Comparison of ENCODE assay signal across 8 cellular contexts in genomic region chr1:165630629-165631402, GRCh38. TPM values are rescaled to one million over a fixed set of nuclear protein-coding genes. Genes with fewer than 3 reads are reported as not detected.
DNase-seq lines count a peak whose midpoint lies in the region; ATAC-seq and TF ChIP-seq lines count a peak whose summit lies in the region.

TSS of gene MGST3 (plus strand) at chr1:165631234. CDS start at chr1:165649848, 18,614 bp downstream.

- intact Hi-C loops in lower lobe of right lung (cut with DNase I), result no loop called here

- no peaks in the 10 kb centered on the region for H3K9me3 ChIP-seq in lower lobe of right lung

- DNase-seq in COLO829 (ENCODE audit: low spot score) (peak; percentile 97), HT-29 (ENCODE audit: low spot score) (peak; percentile 96), lower lobe of right lung (peak; percentile 99)
- DNase-seq in NK-92 treated with Interleukin-12 subunit alpha and Interleukin-12 subunit beta, amount 100 ng/mL, for 24 hours (lab: John Stamatoyannopoulos, UW), result peak; percentile 90
- peak; percentile 98 for DNase-seq in activated CD8-positive, alpha-beta memory T cell treated with anti-CD3 and anti-CD28 coated beads for 24 hours
- DNase-seq in effector CD8-positive, alpha-beta T cell (lab: John Stamatoyannopoulos, UW), result peak; percentile 80
- DNase-seq in stimulated activated CD4-positive, alpha-beta T cell treated with anti-CD3 and anti-CD28 coated beads, TNF-alpha, amount 100 ng/mL, for 24 hours (ENCODE audit: low read depth in 3 of 3), result peak; percentile 90 to 94 (median 92)

- peaks cover 43% of the 10 kb centered on the region for H3K4me1 ChIP-seq in lower lobe of right lung

- peak within 1 kb of the TSS; percentile 89 for H3K27ac ChIP-seq in lower lobe of right lung

- ATAC-seq in GM21360 (IDR thresholded peaks at IDR 0.05; ENCODE audit: unreplicated experiment) (peak; percentile 83), lower lobe of right lung (peak; percentile 98 to 99)

- TF ChIP-seq CTCF in lower lobe of right lung (IDR thresholded peaks at IDR 0.05), result no peak

- no peaks in the 10 kb centered on the region for H3K27me3 ChIP-seq in lower lobe of right lung (ENCODE audit: low read depth)

- H3K4me3 ChIP-seq in lower lobe of right lung, result peak within 1 kb of the TSS; percentile 95

- peaks cover 6% of the 10 kb centered on the region for H3K36me3 ChIP-seq in lower lobe of right lung

RNA-seq across cellular contexts. Expression of gene MGST3, which starts in this region (rescaled TPM):
- total RNA-seq in HT-29 (2014; rRNA removed; shearing (Covaris generic)), result 44.4 and 47.5 TPM in 2 replicates
- 216 TPM for total RNA-seq in lower lobe of right lung

Comparison
In these comparisons a context has a peak if more than half of its experiments do, and no peak if none do; other contexts are left out.
1. Peak in every context shown above with its lines: DNase-seq, ATAC-seq, H3K4me3 ChIP-seq and H3K27ac ChIP-seq.